In the genomic region with DNA sequence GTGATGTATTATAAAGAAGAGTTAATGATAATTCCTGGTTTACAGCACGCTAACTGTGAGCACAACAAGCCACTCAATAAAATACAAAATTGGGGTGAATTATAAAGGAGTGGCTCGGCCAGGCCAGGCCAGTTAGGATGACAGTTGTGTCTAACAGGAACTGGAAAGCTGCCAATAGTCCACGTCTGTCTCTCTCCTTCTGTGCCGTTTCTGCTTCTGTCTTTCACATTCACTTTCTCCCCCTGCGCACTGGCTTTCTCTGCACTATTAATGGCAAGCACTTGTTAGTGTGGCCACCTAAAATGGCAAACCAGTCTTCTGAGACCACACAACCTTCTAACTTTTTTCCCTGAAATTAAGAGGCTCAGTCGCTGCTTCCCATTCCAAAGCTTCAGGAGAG, we compare ENCODE assay signal across 12 cellular contexts.
A peak's percentile ranks its signal among the peaks of the same experiment; 100 is the strongest.
DNase-seq lines count a peak whose midpoint lies in the region; ATAC-seq and FAIRE-seq lines count a peak whose summit lies in the region.
"Had no signal": no experiment of that assay in that cellular context is flagged by ENCODE, and none has a peak within 500 bp of the region (broad histone marks: within the 10 kb centered on the region; RNA-seq: fewer than 3 reads in every experiment).

No MANE protein-coding gene starts in this region.

- no peak overlapping the region for H3K27ac ChIP-seq in small intestine (ENCODE audit: low read depth in 1 of 2, low read length in 1 of 2)
- H3K27ac ChIP-seq: HL-60 had no signal

- H3K36me3 ChIP-seq in small intestine (ENCODE audit: control insufficient read depth in 2 of 2, insufficient read depth in 2 of 2, low read length in 2 of 2) (no peaks in the 10 kb centered on the region), MG63 (no peaks in the 10 kb centered on the region)

- H3K27me3 ChIP-seq in small intestine (ENCODE audit: control insufficient read depth in 2 of 2, insufficient read depth in 2 of 2, low read length in 2 of 2) (no peaks in the 10 kb centered on the region), MG63 (no peaks in the 10 kb centered on the region)

- intact Hi-C loops in sciatic nerve (cut with DNase I): no loop called here

- H3K4me1 ChIP-seq in small intestine (ENCODE audit: control insufficient read depth in 2 of 2, insufficient read depth in 1 of 2, low read depth in 1 of 2, low read length in 1 of 2): peaks cover 0 to 4% of the 10 kb centered on the region in 2 donors

- H3K9me3 ChIP-seq in small intestine (ENCODE audit: control insufficient read depth, low read depth) (no peaks in the 10 kb centered on the region), MG63 (no peaks in the 10 kb centered on the region)

- no peak overlapping the region for H3K4me3 ChIP-seq in small intestine (ENCODE audit: low read depth in 1 of 2, low read length in 2 of 2)
- H3K4me3 ChIP-seq in MG63: no peak overlapping the region

- peak; percentile 73 for ATAC-seq in HG03066 (IDR thresholded peaks at IDR 0.05; ENCODE audit: low read depth, unreplicated experiment)
- ATAC-seq in sciatic nerve: no peak

- no peak for FAIRE-seq in small intestine (lab: Jason Lieb, UNC)

- 42 to 46% (median 43%) methylated on average over 6 of the region's 6 CpGs for WGBS in small intestine, 3 donors

- DNase-seq in NCI-H748 (lab: John Stamatoyannopoulos, UW; ENCODE audit: unreplicated experiment) (peak; percentile 36), NCI-H748 treated with DMSO at 0.1 percent for 48 hours (lab: John Stamatoyannopoulos, UW) (no peak), NCI-H82 treated with DMSO at 0.1 percent for 48 hours (lab: John Stamatoyannopoulos, UW; ENCODE audit: unreplicated experiment) (peak; percentile 68), small intestine (peak; percentile 37), MG63 (no peak), sciatic nerve (ENCODE audit: low spot score) (no peak)
- DNase-seq in stimulated activated CD4-positive, alpha-beta T cell treated with anti-CD3 and anti-CD28 coated beads, Interleukin-2, amount 100 ng/mL, for 24 hours: no peak
- DNase-seq: effector CD4-positive, alpha-beta T cell; GF-D8; NCI-H1930 had no signal

Comparison
In these comparisons a context has a peak if more than half of its experiments do, and no peak if none do; other contexts are left out.
1. DNase-seq: peak in NCI-H748 (single experiment), NCI-H82 treated with DMSO at 0.1 percent for 48 hours (single experiment) and small intestine (single experiment); none in NCI-H748 treated with DMSO at 0.1 percent for 48 hours (single experiment), stimulated activated CD4-positive, alpha-beta T cell treated with anti-CD3 and anti-CD28 coated beads, Interleukin-2, amount 100 ng/mL, for 24 hours (0 of 2), MG63 (single experiment) and sciatic nerve (single experiment).